Comparison of ENCODE assay signal across 1 cellular context in the genomic region with DNA sequence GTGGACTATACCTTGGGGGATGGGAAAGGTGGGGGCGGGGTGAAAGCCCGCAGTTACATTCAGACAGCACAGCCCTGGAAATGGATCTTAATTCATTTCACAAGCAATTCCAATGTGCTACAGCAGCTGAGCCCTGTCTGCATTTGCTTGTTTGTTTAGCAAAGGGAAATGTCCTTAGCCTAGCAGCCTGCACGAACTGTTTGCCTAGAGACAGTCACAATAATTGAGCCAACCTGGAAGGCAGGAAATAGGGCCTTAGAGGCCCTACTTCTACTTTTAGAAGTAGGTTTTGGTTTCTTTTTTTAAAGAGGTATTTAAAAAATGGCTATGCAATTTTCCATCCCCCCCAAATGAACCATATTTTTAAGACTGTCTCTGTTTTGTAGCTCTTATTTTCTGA.
TF ChIP-seq lines count a peak whose summit lies in the region.

No MANE protein-coding gene starts in this region.

TF ChIP-seq in GM12878, 131 proteins besides CTCF, POLR2A, EP300 and RAD21 (continued from another document and continues in another):
- TF ChIP-seq, protein P1, sequence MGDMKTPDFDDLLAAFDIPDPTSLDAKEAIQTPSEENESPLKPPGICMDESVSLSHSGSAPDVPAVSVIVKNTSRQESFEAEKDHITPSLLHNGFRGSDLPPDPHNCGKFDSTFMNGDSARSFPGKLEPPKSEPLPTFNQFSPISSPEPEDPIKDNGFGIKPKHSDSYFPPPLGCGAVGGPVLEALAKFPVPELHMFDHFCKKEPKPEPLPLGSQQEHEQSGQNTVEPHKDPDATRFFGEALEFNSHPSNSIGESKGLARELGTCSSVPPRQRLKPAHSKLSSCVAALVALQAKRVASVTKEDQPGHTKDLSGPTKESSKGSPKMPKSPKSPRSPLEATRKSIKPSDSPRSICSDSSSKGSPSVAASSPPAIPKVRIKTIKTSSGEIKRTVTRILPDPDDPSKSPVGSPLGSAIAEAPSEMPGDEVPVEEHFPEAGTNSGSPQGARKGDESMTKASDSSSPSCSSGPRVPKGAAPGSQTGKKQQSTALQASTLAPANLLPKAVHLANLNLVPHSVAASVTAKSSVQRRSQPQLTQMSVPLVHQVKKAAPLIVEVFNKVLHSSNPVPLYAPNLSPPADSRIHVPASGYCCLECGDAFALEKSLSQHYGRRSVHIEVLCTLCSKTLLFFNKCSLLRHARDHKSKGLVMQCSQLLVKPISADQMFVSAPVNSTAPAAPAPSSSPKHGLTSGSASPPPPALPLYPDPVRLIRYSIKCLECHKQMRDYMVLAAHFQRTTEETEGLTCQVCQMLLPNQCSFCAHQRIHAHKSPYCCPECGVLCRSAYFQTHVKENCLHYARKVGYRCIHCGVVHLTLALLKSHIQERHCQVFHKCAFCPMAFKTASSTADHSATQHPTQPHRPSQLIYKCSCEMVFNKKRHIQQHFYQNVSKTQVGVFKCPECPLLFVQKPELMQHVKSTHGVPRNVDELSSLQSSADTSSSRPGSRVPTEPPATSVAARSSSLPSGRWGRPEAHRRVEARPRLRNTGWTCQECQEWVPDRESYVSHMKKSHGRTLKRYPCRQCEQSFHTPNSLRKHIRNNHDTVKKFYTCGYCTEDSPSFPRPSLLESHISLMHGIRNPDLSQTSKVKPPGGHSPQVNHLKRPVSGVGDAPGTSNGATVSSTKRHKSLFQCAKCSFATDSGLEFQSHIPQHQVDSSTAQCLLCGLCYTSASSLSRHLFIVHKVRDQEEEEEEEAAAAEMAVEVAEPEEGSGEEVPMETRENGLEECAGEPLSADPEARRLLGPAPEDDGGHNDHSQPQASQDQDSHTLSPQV (IDR thresholded peaks at IDR 0.05): no peak
- no peak for TF ChIP-seq FOXK2 (IDR thresholded peaks at IDR 0.05)
- no peak for TF ChIP-seq KLF5 (IDR thresholded peaks at IDR 0.05; ENCODE audit: partially characterized antibody)
- TF ChIP-seq CHD2 (IDR thresholded peaks at IDR 0.05; ENCODE audit: borderline replicate concordance, low read depth, low read length): peak; percentile 79
- TF ChIP-seq, protein P2, sequence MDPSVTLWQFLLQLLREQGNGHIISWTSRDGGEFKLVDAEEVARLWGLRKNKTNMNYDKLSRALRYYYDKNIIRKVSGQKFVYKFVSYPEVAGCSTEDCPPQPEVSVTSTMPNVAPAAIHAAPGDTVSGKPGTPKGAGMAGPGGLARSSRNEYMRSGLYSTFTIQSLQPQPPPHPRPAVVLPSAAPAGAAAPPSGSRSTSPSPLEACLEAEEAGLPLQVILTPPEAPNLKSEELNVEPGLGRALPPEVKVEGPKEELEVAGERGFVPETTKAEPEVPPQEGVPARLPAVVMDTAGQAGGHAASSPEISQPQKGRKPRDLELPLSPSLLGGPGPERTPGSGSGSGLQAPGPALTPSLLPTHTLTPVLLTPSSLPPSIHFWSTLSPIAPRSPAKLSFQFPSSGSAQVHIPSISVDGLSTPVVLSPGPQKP (IDR thresholded peaks at IDR 0.05; ENCODE audit: low read depth, low read length): no peak
- TF ChIP-seq POLR2AphosphoS2 (IDR thresholded peaks at IDR 0.05; ENCODE audit: low read depth, low read length): no peak
- no peak for TF ChIP-seq SREBF1 (IDR thresholded peaks at IDR 0.05; ENCODE audit: low read length)
- TF ChIP-seq SMAD5 (IDR thresholded peaks at IDR 0.05; ENCODE audit: low read depth): no peak
- TF ChIP-seq, protein P3, sequence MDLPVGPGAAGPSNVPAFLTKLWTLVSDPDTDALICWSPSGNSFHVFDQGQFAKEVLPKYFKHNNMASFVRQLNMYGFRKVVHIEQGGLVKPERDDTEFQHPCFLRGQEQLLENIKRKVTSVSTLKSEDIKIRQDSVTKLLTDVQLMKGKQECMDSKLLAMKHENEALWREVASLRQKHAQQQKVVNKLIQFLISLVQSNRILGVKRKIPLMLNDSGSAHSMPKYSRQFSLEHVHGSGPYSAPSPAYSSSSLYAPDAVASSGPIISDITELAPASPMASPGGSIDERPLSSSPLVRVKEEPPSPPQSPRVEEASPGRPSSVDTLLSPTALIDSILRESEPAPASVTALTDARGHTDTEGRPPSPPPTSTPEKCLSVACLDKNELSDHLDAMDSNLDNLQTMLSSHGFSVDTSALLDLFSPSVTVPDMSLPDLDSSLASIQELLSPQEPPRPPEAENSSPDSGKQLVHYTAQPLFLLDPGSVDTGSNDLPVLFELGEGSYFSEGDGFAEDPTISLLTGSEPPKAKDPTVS (IDR thresholded peaks at IDR 0.05; ENCODE audit: low read depth, low read length): no peak
- TF ChIP-seq, protein P4, sequence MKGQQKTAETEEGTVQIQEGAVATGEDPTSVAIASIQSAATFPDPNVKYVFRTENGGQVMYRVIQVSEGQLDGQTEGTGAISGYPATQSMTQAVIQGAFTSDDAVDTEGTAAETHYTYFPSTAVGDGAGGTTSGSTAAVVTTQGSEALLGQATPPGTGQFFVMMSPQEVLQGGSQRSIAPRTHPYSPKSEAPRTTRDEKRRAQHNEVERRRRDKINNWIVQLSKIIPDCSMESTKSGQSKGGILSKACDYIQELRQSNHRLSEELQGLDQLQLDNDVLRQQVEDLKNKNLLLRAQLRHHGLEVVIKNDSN (IDR thresholded peaks at IDR 0.05; ENCODE audit: borderline replicate concordance, extremely low read length, insufficient read depth, low read depth, low read length): no peak
- TF ChIP-seq SPI1 (IDR thresholded peaks at IDR 0.05; ENCODE audit: borderline replicate concordance, insufficient read depth, low read depth, low read length): no peak
- no peak for TF ChIP-seq TCF7 (IDR thresholded peaks at IDR 0.05; ENCODE audit: borderline replicate concordance)
- no peak for TF ChIP-seq SRF (IDR thresholded peaks at IDR 0.05; ENCODE audit: low read depth in 2 of 2, low read length in 2 of 2)
- peak; percentile 52 for TF ChIP-seq NFIC (IDR thresholded peaks at IDR 0.05; ENCODE audit: low read depth, low read length)
- no peak for TF ChIP-seq MTA3 (IDR thresholded peaks at IDR 0.05; ENCODE audit: borderline replicate concordance, low read length)
- TF ChIP-seq ZSCAN29 (IDR thresholded peaks at IDR 0.05): no peak
- TF ChIP-seq CHD4 (IDR thresholded peaks at IDR 0.05): no peak
- TF ChIP-seq KDM1A (IDR thresholded peaks at IDR 0.05; ENCODE audit: borderline replicate concordance): no peak
- TF ChIP-seq EGR1 (IDR thresholded peaks at IDR 0.05; ENCODE audit: borderline replicate concordance in 1 of 2, low read depth in 2 of 2, low read length in 2 of 2): no peak
- TF ChIP-seq, protein P5, sequence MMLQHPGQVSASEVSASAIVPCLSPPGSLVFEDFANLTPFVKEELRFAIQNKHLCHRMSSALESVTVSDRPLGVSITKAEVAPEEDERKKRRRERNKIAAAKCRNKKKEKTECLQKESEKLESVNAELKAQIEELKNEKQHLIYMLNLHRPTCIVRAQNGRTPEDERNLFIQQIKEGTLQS (IDR thresholded peaks at IDR 0.05; ENCODE audit: borderline replicate concordance, extremely low read depth, low read depth, low read length): no peak
- TF ChIP-seq, protein P6, sequence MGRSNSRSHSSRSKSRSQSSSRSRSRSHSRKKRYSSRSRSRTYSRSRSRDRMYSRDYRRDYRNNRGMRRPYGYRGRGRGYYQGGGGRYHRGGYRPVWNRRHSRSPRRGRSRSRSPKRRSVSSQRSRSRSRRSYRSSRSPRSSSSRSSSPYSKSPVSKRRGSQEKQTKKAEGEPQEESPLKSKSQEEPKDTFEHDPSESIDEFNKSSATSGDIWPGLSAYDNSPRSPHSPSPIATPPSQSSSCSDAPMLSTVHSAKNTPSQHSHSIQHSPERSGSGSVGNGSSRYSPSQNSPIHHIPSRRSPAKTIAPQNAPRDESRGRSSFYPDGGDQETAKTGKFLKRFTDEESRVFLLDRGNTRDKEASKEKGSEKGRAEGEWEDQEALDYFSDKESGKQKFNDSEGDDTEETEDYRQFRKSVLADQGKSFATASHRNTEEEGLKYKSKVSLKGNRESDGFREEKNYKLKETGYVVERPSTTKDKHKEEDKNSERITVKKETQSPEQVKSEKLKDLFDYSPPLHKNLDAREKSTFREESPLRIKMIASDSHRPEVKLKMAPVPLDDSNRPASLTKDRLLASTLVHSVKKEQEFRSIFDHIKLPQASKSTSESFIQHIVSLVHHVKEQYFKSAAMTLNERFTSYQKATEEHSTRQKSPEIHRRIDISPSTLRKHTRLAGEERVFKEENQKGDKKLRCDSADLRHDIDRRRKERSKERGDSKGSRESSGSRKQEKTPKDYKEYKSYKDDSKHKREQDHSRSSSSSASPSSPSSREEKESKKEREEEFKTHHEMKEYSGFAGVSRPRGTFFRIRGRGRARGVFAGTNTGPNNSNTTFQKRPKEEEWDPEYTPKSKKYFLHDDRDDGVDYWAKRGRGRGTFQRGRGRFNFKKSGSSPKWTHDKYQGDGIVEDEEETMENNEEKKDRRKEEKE (IDR thresholded peaks at IDR 0.05): no peak
- TF ChIP-seq ETV6 (conservative IDR thresholded peaks at IDR 0.05 in 1 of 2, IDR thresholded peaks at IDR 0.05 in 1 of 2; ENCODE audit: borderline replicate concordance in 1 of 2, low read depth in 1 of 2): peak in 1 of 2 experiments; percentile 46; a peak in 1 of 4 replicates
- TF ChIP-seq, protein P7, sequence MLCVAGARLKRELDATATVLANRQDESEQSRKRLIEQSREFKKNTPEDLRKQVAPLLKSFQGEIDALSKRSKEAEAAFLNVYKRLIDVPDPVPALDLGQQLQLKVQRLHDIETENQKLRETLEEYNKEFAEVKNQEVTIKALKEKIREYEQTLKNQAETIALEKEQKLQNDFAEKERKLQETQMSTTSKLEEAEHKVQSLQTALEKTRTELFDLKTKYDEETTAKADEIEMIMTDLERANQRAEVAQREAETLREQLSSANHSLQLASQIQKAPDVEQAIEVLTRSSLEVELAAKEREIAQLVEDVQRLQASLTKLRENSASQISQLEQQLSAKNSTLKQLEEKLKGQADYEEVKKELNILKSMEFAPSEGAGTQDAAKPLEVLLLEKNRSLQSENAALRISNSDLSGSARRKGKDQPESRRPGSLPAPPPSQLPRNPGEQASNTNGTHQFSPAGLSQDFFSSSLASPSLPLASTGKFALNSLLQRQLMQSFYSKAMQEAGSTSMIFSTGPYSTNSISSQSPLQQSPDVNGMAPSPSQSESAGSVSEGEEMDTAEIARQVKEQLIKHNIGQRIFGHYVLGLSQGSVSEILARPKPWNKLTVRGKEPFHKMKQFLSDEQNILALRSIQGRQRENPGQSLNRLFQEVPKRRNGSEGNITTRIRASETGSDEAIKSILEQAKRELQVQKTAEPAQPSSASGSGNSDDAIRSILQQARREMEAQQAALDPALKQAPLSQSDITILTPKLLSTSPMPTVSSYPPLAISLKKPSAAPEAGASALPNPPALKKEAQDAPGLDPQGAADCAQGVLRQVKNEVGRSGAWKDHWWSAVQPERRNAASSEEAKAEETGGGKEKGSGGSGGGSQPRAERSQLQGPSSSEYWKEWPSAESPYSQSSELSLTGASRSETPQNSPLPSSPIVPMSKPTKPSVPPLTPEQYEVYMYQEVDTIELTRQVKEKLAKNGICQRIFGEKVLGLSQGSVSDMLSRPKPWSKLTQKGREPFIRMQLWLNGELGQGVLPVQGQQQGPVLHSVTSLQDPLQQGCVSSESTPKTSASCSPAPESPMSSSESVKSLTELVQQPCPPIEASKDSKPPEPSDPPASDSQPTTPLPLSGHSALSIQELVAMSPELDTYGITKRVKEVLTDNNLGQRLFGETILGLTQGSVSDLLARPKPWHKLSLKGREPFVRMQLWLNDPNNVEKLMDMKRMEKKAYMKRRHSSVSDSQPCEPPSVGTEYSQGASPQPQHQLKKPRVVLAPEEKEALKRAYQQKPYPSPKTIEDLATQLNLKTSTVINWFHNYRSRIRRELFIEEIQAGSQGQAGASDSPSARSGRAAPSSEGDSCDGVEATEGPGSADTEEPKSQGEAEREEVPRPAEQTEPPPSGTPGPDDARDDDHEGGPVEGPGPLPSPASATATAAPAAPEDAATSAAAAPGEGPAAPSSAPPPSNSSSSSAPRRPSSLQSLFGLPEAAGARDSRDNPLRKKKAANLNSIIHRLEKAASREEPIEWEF (IDR thresholded peaks at IDR 0.05; ENCODE audit: insufficient replicate concordance, low read depth, low read length): no peak
- TF ChIP-seq SMAD1 (IDR thresholded peaks at IDR 0.05; ENCODE audit: low read depth, partially characterized antibody): no peak
- TF ChIP-seq, protein P8, sequence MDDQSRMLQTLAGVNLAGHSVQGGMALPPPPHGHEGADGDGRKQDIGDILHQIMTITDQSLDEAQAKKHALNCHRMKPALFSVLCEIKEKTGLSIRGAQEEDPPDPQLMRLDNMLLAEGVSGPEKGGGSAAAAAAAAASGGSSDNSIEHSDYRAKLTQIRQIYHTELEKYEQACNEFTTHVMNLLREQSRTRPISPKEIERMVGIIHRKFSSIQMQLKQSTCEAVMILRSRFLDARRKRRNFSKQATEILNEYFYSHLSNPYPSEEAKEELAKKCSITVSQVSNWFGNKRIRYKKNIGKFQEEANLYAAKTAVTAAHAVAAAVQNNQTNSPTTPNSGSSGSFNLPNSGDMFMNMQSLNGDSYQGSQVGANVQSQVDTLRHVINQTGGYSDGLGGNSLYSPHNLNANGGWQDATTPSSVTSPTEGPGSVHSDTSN (IDR thresholded peaks at IDR 0.05; ENCODE audit: insufficient replicate concordance, low read depth, low read length): no peak
- TF ChIP-seq ATF7 (IDR thresholded peaks at IDR 0.05; ENCODE audit: low read depth): no peak
- no peak for TF ChIP-seq TBL1XR1 (IDR thresholded peaks at IDR 0.05; ENCODE audit: low read depth, low read length)
- TF ChIP-seq ZBED1 (IDR thresholded peaks at IDR 0.05; ENCODE audit: borderline replicate concordance): no peak
- no peak for TF ChIP-seq MYB (IDR thresholded peaks at IDR 0.05; ENCODE audit: borderline replicate concordance, low read depth, low read length)
- 0 out of 2 replicates have a peak, but pooled peaks have one; percentile 37 for TF ChIP-seq LARP7 (IDR thresholded peaks at IDR 0.05)
- TF ChIP-seq, protein P9, sequence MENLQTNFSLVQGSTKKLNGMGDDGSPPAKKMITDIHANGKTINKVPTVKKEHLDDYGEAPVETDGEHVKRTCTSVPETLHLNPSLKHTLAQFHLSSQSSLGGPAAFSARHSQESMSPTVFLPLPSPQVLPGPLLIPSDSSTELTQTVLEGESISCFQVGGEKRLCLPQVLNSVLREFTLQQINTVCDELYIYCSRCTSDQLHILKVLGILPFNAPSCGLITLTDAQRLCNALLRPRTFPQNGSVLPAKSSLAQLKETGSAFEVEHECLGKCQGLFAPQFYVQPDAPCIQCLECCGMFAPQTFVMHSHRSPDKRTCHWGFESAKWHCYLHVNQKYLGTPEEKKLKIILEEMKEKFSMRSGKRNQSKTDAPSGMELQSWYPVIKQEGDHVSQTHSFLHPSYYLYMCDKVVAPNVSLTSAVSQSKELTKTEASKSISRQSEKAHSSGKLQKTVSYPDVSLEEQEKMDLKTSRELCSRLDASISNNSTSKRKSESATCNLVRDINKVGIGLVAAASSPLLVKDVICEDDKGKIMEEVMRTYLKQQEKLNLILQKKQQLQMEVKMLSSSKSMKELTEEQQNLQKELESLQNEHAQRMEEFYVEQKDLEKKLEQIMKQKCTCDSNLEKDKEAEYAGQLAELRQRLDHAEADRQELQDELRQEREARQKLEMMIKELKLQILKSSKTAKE (IDR thresholded peaks at IDR 0.05; ENCODE audit: low read depth, poor library complexity, severe bottlenecking): peak; percentile 28
- no peak for TF ChIP-seq IRF4 (IDR thresholded peaks at IDR 0.05; ENCODE audit: low read depth, low read length)
- no peak for TF ChIP-seq SIX5 (IDR thresholded peaks at IDR 0.05; ENCODE audit: low read depth, low read length, severe bottlenecking)
- TF ChIP-seq ZNF384 (IDR thresholded peaks at IDR 0.05; ENCODE audit: borderline replicate concordance, low read depth, low read length): no peak
- TF ChIP-seq, protein P10, sequence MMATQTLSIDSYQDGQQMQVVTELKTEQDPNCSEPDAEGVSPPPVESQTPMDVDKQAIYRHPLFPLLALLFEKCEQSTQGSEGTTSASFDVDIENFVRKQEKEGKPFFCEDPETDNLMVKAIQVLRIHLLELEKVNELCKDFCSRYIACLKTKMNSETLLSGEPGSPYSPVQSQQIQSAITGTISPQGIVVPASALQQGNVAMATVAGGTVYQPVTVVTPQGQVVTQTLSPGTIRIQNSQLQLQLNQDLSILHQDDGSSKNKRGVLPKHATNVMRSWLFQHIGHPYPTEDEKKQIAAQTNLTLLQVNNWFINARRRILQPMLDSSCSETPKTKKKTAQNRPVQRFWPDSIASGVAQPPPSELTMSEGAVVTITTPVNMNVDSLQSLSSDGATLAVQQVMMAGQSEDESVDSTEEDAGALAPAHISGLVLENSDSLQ (IDR thresholded peaks at IDR 0.05): no peak
- no peak for TF ChIP-seq TAF1 (IDR thresholded peaks at IDR 0.05; ENCODE audit: borderline replicate concordance, low read depth, low read length)
